In genomic region chr11:61968758-61969390, GRCh38 we compare ENCODE assay signal across 1 cellular context.
A peak's percentile ranks its signal among the peaks of the same experiment; 100 is the strongest.
TF ChIP-seq lines count a peak whose summit lies in the region.

No MANE protein-coding gene starts in this region.

TF ChIP-seq in K562, 482 proteins besides CTCF, POLR2A, EP300 and RAD21 (continued from another document):
- TF ChIP-seq ETV6 (IDR thresholded peaks at IDR 0.05; ENCODE audit: borderline replicate concordance in 1 of 2, low read depth in 2 of 2, low read length in 1 of 2) (no peak), ETV6 (CRISPR knock-in tag; IDR thresholded peaks at IDR 0.05; ENCODE audit: borderline replicate concordance) (0 out of 2 replicates have a peak, but pooled peaks have one; percentile 33), MCM2 (IDR thresholded peaks at IDR 0.05; ENCODE audit: low read depth) (no peak), ZNF699 (CRISPR knock-in tag; IDR thresholded peaks at IDR 0.05; ENCODE audit: insufficient replicate concordance) (no peak), ZBTB7A (IDR thresholded peaks at IDR 0.05; ENCODE audit: borderline replicate concordance, control insufficient read depth, low read depth, low read length) (no peak), NCOA2 (IDR thresholded peaks at IDR 0.05; ENCODE audit: partially characterized antibody in 2 of 2) (no peak), ZNF586 (CRISPR knock-in tag; conservative IDR thresholded peaks at IDR 0.05) (no peak), ZNF12 (CRISPR knock-in tag; IDR thresholded peaks at IDR 0.05) (no peak), POU5F1 (IDR thresholded peaks at IDR 0.05; ENCODE audit: borderline replicate concordance, low read depth, low read length, partially characterized antibody) (no peak), TFE3 (CRISPR knock-in tag; IDR thresholded peaks at IDR 0.05) (no peak), ZNF778 (CRISPR knock-in tag; IDR thresholded peaks at IDR 0.05) (no peak), SMARCA4 (IDR thresholded peaks at IDR 0.05) (0 out of 2 replicates have a peak, but pooled peaks have one; percentile 30), SIN3A (IDR thresholded peaks at IDR 0.05; ENCODE audit: borderline replicate concordance in 2 of 2, control insufficient read depth in 1 of 2, low read depth in 2 of 2, low read length in 2 of 2) (no peak), ARID1B (IDR thresholded peaks at IDR 0.05) (0 out of 2 replicates have a peak, but pooled peaks have one; percentile 8), ASH1L (IDR thresholded peaks at IDR 0.05; ENCODE audit: borderline replicate concordance, low read depth, partially characterized antibody) (no peak), GTF2A2 (tag; IDR thresholded peaks at IDR 0.05) (0 out of 2 replicates have a peak, but pooled peaks have one; percentile 53), ELK3 (CRISPR knock-in tag; IDR thresholded peaks at IDR 0.05) (no peak), USF2 (CRISPR knock-in tag; IDR thresholded peaks at IDR 0.05) (peak; percentile 16; the same call in 1 of the 2 replicates), RCOR1 (IDR thresholded peaks at IDR 0.05; ENCODE audit: borderline replicate concordance in 1 of 2, low read depth in 2 of 2, low read length in 2 of 2) (no peak), POLR2G (IDR thresholded peaks at IDR 0.05; ENCODE audit: low read depth, low read length) (no peak), ZNF184 (CRISPR knock-in tag; IDR thresholded peaks at IDR 0.05) (no peak), ZNF263 (CRISPR knock-in tag; IDR thresholded peaks at IDR 0.05; ENCODE audit: borderline replicate concordance) (no peak), CEBPB (tag; IDR thresholded peaks at IDR 0.05) (no peak), EZH2 (IDR thresholded peaks at IDR 0.05; ENCODE audit: borderline replicate concordance, low read depth, low read length) (no peak), L3MBTL2 (IDR thresholded peaks at IDR 0.05) (0 out of 2 replicates have a peak, but pooled peaks have one; percentile 12), HMBOX1 (IDR thresholded peaks at IDR 0.05) (no peak), HMG20A (CRISPR knock-in tag; conservative IDR thresholded peaks at IDR 0.05) (no peak), MNT (conservative IDR thresholded peaks at IDR 0.05) (peak; percentile 26 to 33; a peak in 2 of 4 replicates), ZNF354B (CRISPR knock-in tag; IDR thresholded peaks at IDR 0.05) (no peak), ETS1 (conservative IDR thresholded peaks at IDR 0.05; ENCODE audit: control insufficient read depth, low read depth, low read length) (no peak), ZNF592 (IDR thresholded peaks at IDR 0.05) (peak; percentile 52; the same call in 1 of the 2 replicates)
